In genomic region chr17:47229535-47230443, GRCh38 we compare ENCODE assay signal across 1 cellular context.
TF ChIP-seq lines count a peak whose summit lies in the region.

No MANE protein-coding gene starts in this region.

TF ChIP-seq in HEK293, 187 proteins besides CTCF, POLR2A, EP300 and RAD21 (continued from another document):
- TF ChIP-seq ZBTB11 (tag by site-specific recombination; conservative IDR thresholded peaks at IDR 0.05; ENCODE audit: low read depth), result no peak
- no peak for TF ChIP-seq ZNF423 (tag by site-specific recombination; IDR thresholded peaks at IDR 0.05)
- TF ChIP-seq ZNF837 (tag by site-specific recombination; IDR thresholded peaks at IDR 0.05), result no peak
- no peak for TF ChIP-seq ZNF518A (tag by site-specific recombination; conservative IDR thresholded peaks at IDR 0.05; ENCODE audit: low read depth)
- no peak for TF ChIP-seq TCF7L2 (IDR thresholded peaks at IDR 0.05; ENCODE audit: borderline replicate concordance, low read depth, low read length)
- TF ChIP-seq SP2 (tag by site-specific recombination; IDR thresholded peaks at IDR 0.05), result no peak
- no peak for TF ChIP-seq KLF9 (tag by site-specific recombination; IDR thresholded peaks at IDR 0.05; ENCODE audit: low read depth)
- no peak for TF ChIP-seq ZNF488 (tag by site-specific recombination; IDR thresholded peaks at IDR 0.05)
- no peak for TF ChIP-seq ZNF830 (tag by site-specific recombination; IDR thresholded peaks at IDR 0.05; ENCODE audit: low read depth)
- TF ChIP-seq ATF2 (tag by site-specific recombination; IDR thresholded peaks at IDR 0.05; ENCODE audit: low read depth), result no peak
- no peak for TF ChIP-seq ZNF202 (tag by site-specific recombination; IDR thresholded peaks at IDR 0.05; ENCODE audit: borderline replicate concordance)
- no peak for TF ChIP-seq ZNF121 (tag by site-specific recombination; IDR thresholded peaks at IDR 0.05)
- TF ChIP-seq ELK4 (IDR thresholded peaks at IDR 0.05; ENCODE audit: borderline replicate concordance, low read depth, low read length), result no peak
- TF ChIP-seq ZNF10 (tag by site-specific recombination; IDR thresholded peaks at IDR 0.05), result 0 out of 2 replicates have a peak, but pooled peaks have one; percentile 10
- no peak for TF ChIP-seq ZNF585B (tag by site-specific recombination; IDR thresholded peaks at IDR 0.05)
- no peak for TF ChIP-seq ZNF311 (tag by site-specific recombination; IDR thresholded peaks at IDR 0.05; ENCODE audit: borderline replicate concordance)
- no peak for TF ChIP-seq ZNF530 (tag by site-specific recombination; IDR thresholded peaks at IDR 0.05; ENCODE audit: low read depth)
- no peak for TF ChIP-seq ZNF776 (tag by site-specific recombination; IDR thresholded peaks at IDR 0.05; ENCODE audit: borderline replicate concordance)
- no peak for TF ChIP-seq ZNF221 (tag by site-specific recombination; IDR thresholded peaks at IDR 0.05; ENCODE audit: borderline replicate concordance)
- 0 out of 2 replicates have a peak, but pooled peaks have one; percentile 9 for TF ChIP-seq GLIS1 (tag by site-specific recombination; IDR thresholded peaks at IDR 0.05)
- no peak for TF ChIP-seq ZNF133 (tag by site-specific recombination; IDR thresholded peaks at IDR 0.05)
- no peak for TF ChIP-seq ZNF596 (tag by site-specific recombination; IDR thresholded peaks at IDR 0.05)
- TF ChIP-seq ZBTB48 (tag by site-specific recombination; IDR thresholded peaks at IDR 0.05), result no peak
- no peak for TF ChIP-seq ZNF274 (IDR thresholded peaks at IDR 0.05; ENCODE audit: low read length)
- TF ChIP-seq ZNF274 (tag by site-specific recombination; IDR thresholded peaks at IDR 0.05; ENCODE audit: borderline replicate concordance), result no peak
- no peak for TF ChIP-seq ZNF701 (tag by site-specific recombination; IDR thresholded peaks at IDR 0.05)
- TF ChIP-seq ZNF302 (tag by site-specific recombination; IDR thresholded peaks at IDR 0.05; ENCODE audit: low read depth), result no peak
- peak; percentile 78 for TF ChIP-seq SCRT1 (tag by site-specific recombination; IDR thresholded peaks at IDR 0.05; ENCODE audit: borderline replicate concordance)
- no peak for TF ChIP-seq ZNF792 (tag by site-specific recombination; IDR thresholded peaks at IDR 0.05)
- no peak for TF ChIP-seq ZNF362 (tag by site-specific recombination; IDR thresholded peaks at IDR 0.05)
- no peak for TF ChIP-seq ZNF112 (tag by site-specific recombination; IDR thresholded peaks at IDR 0.05)
- TF ChIP-seq ZBTB10 (tag by site-specific recombination; IDR thresholded peaks at IDR 0.05), result no peak
- peak; percentile 25; the same call in 1 of the 2 replicates for TF ChIP-seq ZNF692 (tag by site-specific recombination; IDR thresholded peaks at IDR 0.05)
- no peak for TF ChIP-seq ZNF670 (tag by site-specific recombination; IDR thresholded peaks at IDR 0.05; ENCODE audit: low read depth)
- no peak for TF ChIP-seq TSHZ1 (tag by site-specific recombination; IDR thresholded peaks at IDR 0.05; ENCODE audit: borderline replicate concordance)
